Comparison of ENCODE assay signal across 1 cellular context in genomic region chr17:11795906-11796305, GRCh38.
TF ChIP-seq lines count a peak whose summit lies in the region.

No MANE protein-coding gene starts in this region.

TF ChIP-seq in HepG2, 621 proteins besides CTCF, POLR2A, EP300 and RAD21 (continued from another document):
- TF ChIP-seq RFXAP (CRISPR knock-in tag; IDR thresholded peaks at IDR 0.05; ENCODE audit: borderline replicate concordance) (no peak), ZKSCAN8 (CRISPR knock-in tag; IDR thresholded peaks at IDR 0.05; ENCODE audit: borderline replicate concordance) (no peak)
